In genomic region chr15:39127151-39127815, GRCh38 we compare ENCODE assay signal across 12 cellular contexts.
DNase-seq lines count a peak whose midpoint lies in the region; ATAC-seq, FAIRE-seq and TF ChIP-seq lines count a peak whose summit lies in the region.
"Had no signal": no experiment of that assay in that cellular context is flagged by ENCODE, and none has a peak within 500 bp of the region (broad histone marks: within the 10 kb centered on the region; RNA-seq: fewer than 3 reads in every experiment).

No MANE protein-coding gene starts in this region.

- H3K79me2 ChIP-seq in mammary epithelial cell (ENCODE audit: insufficient read depth, low read length) = no peaks in the 10 kb centered on the region

- 4% methylated on average over 2 of the region's 2 CpGs for WGBS in A549 (ENCODE audit: missing lambda C conversion rate)
- 16% methylated on average over 2 of the region's 2 CpGs for WGBS in mammary epithelial cell (ENCODE audit: low coverage, missing lambda C conversion rate)
- 66% methylated on average over 2 of the region's 2 CpGs for WGBS in mesenchymal stem cell

- POLR2A ChIA-PET in A549 (lab: Yijun Ruan, JAX) = no interaction called here
- POLR2A ChIA-PET in CD4-positive, alpha-beta T cell (lab: Charles Lee) = no interaction called here

- no peaks in the 10 kb centered on the region for H3K27me3 ChIP-seq in mammary epithelial cell (ENCODE audit: insufficient read depth, low read length)
- no peaks in the 10 kb centered on the region for H3K27me3 ChIP-seq in mesenchymal stem cell (ENCODE audit: control insufficient read depth in 1 of 2, insufficient read depth in 1 of 2, low read length in 2 of 2)
- no peaks in the 10 kb centered on the region for H3K27me3 ChIP-seq in CD4-positive, alpha-beta T cell (ENCODE audit: control insufficient read depth, insufficient read depth, low read length)
- H3K27me3 ChIP-seq: BE2C had no signal

- H3K79me1 ChIP-seq in mesenchymal stem cell (replicated peaks; ENCODE audit: low read length, poor library complexity, severe bottlenecking) = no peaks in the 10 kb centered on the region

- H4K91ac ChIP-seq in mesenchymal stem cell (ENCODE audit: low read length) = peak overlapping the region; percentile 64

- H3K4me2 ChIP-seq in A549 (peak overlapping the region; percentile 61), mammary epithelial cell (ENCODE audit: insufficient read depth, low read depth, low read length) (peak overlapping the region; percentile 37), mesenchymal stem cell (ENCODE audit: low read length, poor library complexity, severe bottlenecking) (no peak overlapping the region)

- H3K4me3 ChIP-seq in A549 = no peak overlapping the region
- no peak overlapping the region for H3K4me3 ChIP-seq in mammary epithelial cell (replicated peaks in 1 of 3; ENCODE audit: insufficient read depth in 1 of 3, low read depth in 2 of 3, low read length in 3 of 3)
- no peak overlapping the region for H3K4me3 ChIP-seq in mesenchymal stem cell (ENCODE audit: insufficient read depth in 1 of 2, low read depth in 1 of 2, low read length in 2 of 2)
- H3K4me3 ChIP-seq in coronary artery = no peak overlapping the region
- H3K4me3 ChIP-seq: psoas muscle had no signal

- TF ChIP-seq POLR2A in A549 (IDR thresholded peaks at IDR 0.05; ENCODE audit: low read length) = no peak

- H2BK15ac ChIP-seq in mesenchymal stem cell (ENCODE audit: low read depth, poor library complexity, severe bottlenecking) = no peak overlapping the region

- DNase-seq in A549 (ENCODE audit: low read depth in 1 of 2, low spot score in 1 of 2) (peak in 1 of 2 experiments; percentile 38), mammary epithelial cell (no peak), mesenchymal stem cell (peak; percentile 30), coronary artery (ENCODE audit: low spot score) (no peak), anterior cingulate cortex (lab: John Stamatoyannopoulos, UW) (no peak)
- DNase-seq in CD4-positive, alpha-beta T cell = no peak
- DNase-seq: amygdala, psoas muscle had no signal

- TF ChIP-seq RAD21 in A549 (conservative IDR thresholded peaks at IDR 0.05 in 1 of 2, IDR thresholded peaks at IDR 0.05 in 1 of 2) = no peak
- no peak for TF ChIP-seq RAD21 in Ishikawa (IDR thresholded peaks at IDR 0.05; ENCODE audit: low read depth)

- TF ChIP-seq CTCF in A549 (IDR thresholded peaks at IDR 0.05) (no peak), mammary epithelial cell (conservative IDR thresholded peaks at IDR 0.05 in 1 of 2, IDR thresholded peaks at IDR 0.05 in 1 of 2; ENCODE audit: extremely low read depth in 1 of 2, insufficient read depth in 1 of 2, low read depth in 1 of 2, low read length in 2 of 2) (no peak), coronary artery (IDR thresholded peaks at IDR 0.05) (no peak)
- TF ChIP-seq CTCF in CD4-positive, alpha-beta T cell (IDR thresholded peaks at IDR 0.05) = no peak

- no peaks in the 10 kb centered on the region for H3K4me1 Mint-ChIP-seq in CD4-positive, alpha-beta T cell (ENCODE audit: low read depth)

- dilution Hi-C loops in mammary epithelial cell (cut with HindIII; ENCODE audit: low sequenced_read_pairs) = no loop called here

- no peak overlapping the region for H3K4me3 Mint-ChIP-seq in CD4-positive, alpha-beta T cell
- H3K4me3 Mint-ChIP-seq: T-helper 1 cell treated with Interleukin-12 subunit alpha and Interleukin-12 subunit beta and Interleukin-4 antibody, amounts not matched to agents 30 μg/mL and 1 μg/mL, for 36 hours had no signal

- in situ Hi-C loops in mammary epithelial cell (cut with MboI; ENCODE audit: low sequenced_read_pairs in 2 of 2) = no loop called here

- 0 out of 3 replicates have a peak, but pooled peaks cover 6% of the 10 kb centered on the region for H3K9me3 ChIP-seq in A549
- H3K9me3 ChIP-seq in mammary epithelial cell (replicated peaks; ENCODE audit: insufficient read depth, low read length) = no peaks in the 10 kb centered on the region
- H3K9me3 ChIP-seq in mesenchymal stem cell (ENCODE audit: control insufficient read depth, low read length) = no peaks in the 10 kb centered on the region
- H3K9me3 ChIP-seq in CD4-positive, alpha-beta T cell (ENCODE audit: control insufficient read depth, low read length) = no peaks in the 10 kb centered on the region
- H3K9me3 ChIP-seq: BE2C, psoas muscle had no signal

- H3K18ac ChIP-seq in mesenchymal stem cell (ENCODE audit: low read depth in 1 of 2, low read length in 2 of 2) = peak overlapping the region; percentile 86 to 94

- H3K9me3 Mint-ChIP-seq in CD4-positive, alpha-beta T cell = no peaks in the 10 kb centered on the region
- H3K9me3 Mint-ChIP-seq: T-helper 1 cell treated with Interleukin-12 subunit alpha and Interleukin-12 subunit beta and Interleukin-4 antibody, amounts not matched to agents 30 μg/mL and 1 μg/mL, for 36 hours had no signal

- H3K14ac ChIP-seq in mesenchymal stem cell (ENCODE audit: low read length in 2 of 2) = no peak overlapping the region

- peak overlapping the region; percentile 35 to 60 for H3K4ac ChIP-seq in mesenchymal stem cell (ENCODE audit: low read depth in 1 of 2, low read length in 2 of 2)

- peak overlapping the region; percentile 79 for H2AK5ac ChIP-seq in mesenchymal stem cell (ENCODE audit: low read length, severe bottlenecking)

- H3K23ac ChIP-seq in mesenchymal stem cell (ENCODE audit: low read length in 2 of 2) = no peak overlapping the region

- no peak overlapping the region for H3K27ac Mint-ChIP-seq in CD4-positive, alpha-beta T cell
- H3K27ac Mint-ChIP-seq: T-helper 1 cell treated with Interleukin-12 subunit alpha and Interleukin-12 subunit beta and Interleukin-4 antibody, amounts not matched to agents 30 μg/mL and 1 μg/mL, for 36 hours had no signal

- no peak overlapping the region for H4K8ac ChIP-seq in mesenchymal stem cell (ENCODE audit: low read length)

- ATAC-seq in A549 (no peak), GM19397 (IDR thresholded peaks at IDR 0.05; ENCODE audit: unreplicated experiment) (no peak)
- no peak for ATAC-seq in CD4-positive, alpha-beta T cell (ENCODE audit: poor library complexity)
- ATAC-seq: psoas muscle had no signal

- H3K4me1 ChIP-seq in A549 (peaks cover 67% of the 10 kb centered on the region), mammary epithelial cell (ENCODE audit: insufficient read depth, low read length) (peaks cover 74% of the 10 kb centered on the region), mesenchymal stem cell (ENCODE audit: control insufficient read depth, insufficient read depth, low read depth, low read length) (peaks cover 4% of the 10 kb centered on the region)
- H3K4me1 ChIP-seq: psoas muscle had no signal

- H3K27me3 Mint-ChIP-seq in CD4-positive, alpha-beta T cell = peaks cover 10% of the 10 kb centered on the region

- peak overlapping the region; percentile 87 to 99 for H3K27ac ChIP-seq in A549
- peak overlapping the region; percentile 72 for H3K27ac ChIP-seq in mammary epithelial cell (ENCODE audit: insufficient read depth, low read depth, low read length)
- peak overlapping the region; percentile 88 for H3K27ac ChIP-seq in mesenchymal stem cell (ENCODE audit: low read length, poor library complexity, severe bottlenecking)
- H3K27ac ChIP-seq in coronary artery = no peak overlapping the region
- H3K27ac ChIP-seq in CD4-positive, alpha-beta T cell (ENCODE audit: low read depth, low read length) = no peak overlapping the region
- H3K27ac ChIP-seq: psoas muscle had no signal

- peak overlapping the region; percentile 97 for H2BK120ac ChIP-seq in mesenchymal stem cell (ENCODE audit: low read depth, low read length)

- no TSS peak for BruUV-seq in mammary epithelial cell (replicated peaks; lab: Mats Ljungman, UMichigan)

- CTCF ChIA-PET in A549 (lab: Yijun Ruan, JAX) (interaction anchor here (1.1 kb wide), 1 partner anchor 453 kb away, joined by 6 read pairs; the partner anchor contains the start of gene THBS1), mammary epithelial cell (lab: Charles Lee; ENCODE audit: low non-redundant PET) (no interaction called here)
- CTCF ChIA-PET in CD4-positive, alpha-beta T cell (lab: Charles Lee) = no interaction called here

- H2AFZ ChIP-seq in mammary epithelial cell (ENCODE audit: low read depth, low read length) (peak overlapping the region; percentile 2), mesenchymal stem cell (ENCODE audit: low read depth, low read length) (no peak overlapping the region)

- TF ChIP-seq EP300 in A549 (IDR thresholded peaks at IDR 0.05) (no peak), Ishikawa (IDR thresholded peaks at IDR 0.05; ENCODE audit: borderline replicate concordance) (peak; percentile 68)

- H3K9ac ChIP-seq in mammary epithelial cell (ENCODE audit: insufficient read depth, low read length) (no peak overlapping the region), mesenchymal stem cell (ENCODE audit: low read length) (peak overlapping the region; percentile 64)

- peak overlapping the region in 1 of 2 experiments; percentile 87 for H2BK12ac ChIP-seq in mesenchymal stem cell (ENCODE audit: low read length in 2 of 2)

- no peaks in the 10 kb centered on the region for H3K36me3 ChIP-seq in mammary epithelial cell (ENCODE audit: insufficient read depth, low read length)
- no peaks in the 10 kb centered on the region for H3K36me3 ChIP-seq in mesenchymal stem cell (ENCODE audit: control insufficient read depth in 1 of 2, insufficient read depth in 2 of 2, low read depth in 1 of 2, low read length in 2 of 2)
- H3K36me3 ChIP-seq: BE2C had no signal

- intact Hi-C loops in mammary epithelial cell (cut with micrococcal nuclease) = loop anchor here (5.0 kb wide), 2 partner anchors 415 to 455 kb away; partner anchors contain the start of gene THBS1
- intact Hi-C loops in CD4-positive, alpha-beta T cell (cut with DNase I, micrococcal nuclease) = loop anchor here (2.0 to 5.0 kb wide), 3 partner anchors 455 to 630 kb away; partner anchors contain the start of gene THBS1 (in 1 of the 2)

- no peaks in the 10 kb centered on the region for H3K36me3 Mint-ChIP-seq in CD4-positive, alpha-beta T cell (ENCODE audit: low read depth)

- H4K20me1 ChIP-seq in mammary epithelial cell (ENCODE audit: insufficient read depth, low read length) = no peaks in the 10 kb centered on the region

- H2BK5ac ChIP-seq in mesenchymal stem cell (ENCODE audit: low read depth, low read length, poor library complexity, severe bottlenecking) = peak overlapping the region; percentile 15

- no peak for FAIRE-seq in A549 (lab: Jason Lieb, UNC)

TF ChIP-seq in A549, 52 proteins besides CTCF, POLR2A, EP300 and RAD21 (continues in another document):
- TF ChIP-seq HOXB13 (CRISPR knock-in tag; IDR thresholded peaks at IDR 0.05; ENCODE audit: low read depth) (peak; percentile 43; the same call in 1 of the 2 replicates), EHF (CRISPR knock-in tag; IDR thresholded peaks at IDR 0.05) (peak; percentile 57; the same call in 1 of the 2 replicates), HOXA7 (CRISPR knock-in tag; IDR thresholded peaks at IDR 0.05) (no peak)

TF ChIP-seq in Ishikawa, 13 proteins besides CTCF, POLR2A, EP300 and RAD21 (continues in another document):
- TF ChIP-seq TEAD4 (IDR thresholded peaks at IDR 0.05) = peak; percentile 84
- no peak for TF ChIP-seq EGR1 (IDR thresholded peaks at IDR 0.05)
- peak; percentile 61 for TF ChIP-seq NFIC (IDR thresholded peaks at IDR 0.05)
- no peak for TF ChIP-seq ZBTB7A (IDR thresholded peaks at IDR 0.05; ENCODE audit: low read depth)

Comparison
In these comparisons a context has a peak if more than half of its experiments do, and no peak if none do; other contexts are left out.
1. H3K27ac ChIP-seq: peak in A549 (2 of 2), mammary epithelial cell (single experiment) and mesenchymal stem cell (single experiment); none in coronary artery (0 of 2) and CD4-positive, alpha-beta T cell (single experiment).